ENCODE assay signal across 14 cellular contexts in genomic region chr20:4875578-4876067, GRCh38. TPM values are rescaled to one million over a fixed set of nuclear protein-coding genes. Genes with fewer than 3 reads are reported as not detected.
A peak's percentile ranks its signal among the peaks of the same experiment; 100 is the strongest.
DNase-seq lines count a peak whose midpoint lies in the region; ATAC-seq and TF ChIP-seq lines count a peak whose summit lies in the region.
"Had no signal": no experiment of that assay in that cellular context is flagged by ENCODE, and none has a peak within 500 bp of the region (broad histone marks: within the 10 kb centered on the region; RNA-seq: fewer than 3 reads in every experiment).

No MANE protein-coding gene starts in this region.

- H2BK120ac ChIP-seq in neuronal stem cell (ENCODE audit: low read depth, low read length), result no peak overlapping the region

- no peak overlapping the region for H2AFZ ChIP-seq in neuronal stem cell (ENCODE audit: low read length)

- H3K4me1 Mint-ChIP-seq in IgD-negative memory B cell (peaks cover 3 to 10% (median 8%) of the 10 kb centered on the region in 3 donors), brain (peaks cover 33% of the 10 kb centered on the region)
- H3K4me1 Mint-ChIP-seq: activated naive CD8-positive, alpha-beta T cell treated with anti-CD3 and anti-CD28 coated beads, Interleukin-2, amount 50 U/mL, for 24 hours had no signal

- no peaks in the 10 kb centered on the region for H3K27me3 ChIP-seq in neuronal stem cell (ENCODE audit: control insufficient read depth in 3 of 3, insufficient read depth in 3 of 3, low read depth in 1 of 3, low read length in 3 of 3)
- H3K27me3 ChIP-seq in upper lobe of left lung, result no peaks in the 10 kb centered on the region
- H3K27me3 ChIP-seq: sigmoid colon had no signal

- H3K4me3 Mint-ChIP-seq in IgD-negative memory B cell, result peak overlapping the region in 2 of 4 donors; percentile 59 to 70
- peak overlapping the region in 1 of 5 experiments; percentile 44 for H3K4me3 Mint-ChIP-seq in brain
- H3K4me3 Mint-ChIP-seq: activated CD4-positive, alpha-beta memory T cell treated with anti-CD3 and anti-CD28 coated beads for 36 hours; activated naive CD8-positive, alpha-beta T cell treated with anti-CD3 and anti-CD28 coated beads, Interleukin-2, amount 50 U/mL, for 24 hours had no signal

- peak overlapping the region; percentile 64 to 87 (median 86) for H3K27ac Mint-ChIP-seq in IgD-negative memory B cell
- H3K27ac Mint-ChIP-seq in brain, result peak overlapping the region in 4 of 5 experiments; percentile 7 to 69 (median 62)
- H3K27ac Mint-ChIP-seq: activated CD4-positive, alpha-beta memory T cell treated with anti-CD3 and anti-CD28 coated beads for 36 hours; activated naive CD8-positive, alpha-beta T cell treated with anti-CD3 and anti-CD28 coated beads, Interleukin-2, amount 50 U/mL, for 24 hours had no signal

- H3K4me3 ChIP-seq in neuronal stem cell (ENCODE audit: low read length in 2 of 2) (no peak overlapping the region), upper lobe of left lung (no peak overlapping the region)
- H3K4me3 ChIP-seq: sigmoid colon had no signal

- no peak overlapping the region for H3K14ac ChIP-seq in neuronal stem cell (ENCODE audit: low read length)

- H3K18ac ChIP-seq in neuronal stem cell (ENCODE audit: low read length), result no peak overlapping the region

- DNase-seq in Ammon's horn (ENCODE audit: low spot score), result peak; percentile 32
- DNase-seq in NCI-H2227 (lab: John Stamatoyannopoulos, UW; ENCODE audit: unreplicated experiment), result peak; percentile 74
- no peak for DNase-seq in cortex of kidney (lab: John Stamatoyannopoulos, UW)
- no peak for DNase-seq in neuronal stem cell (ENCODE audit: low spot score)
- no peak for DNase-seq in upper lobe of left lung
- DNase-seq: activated CD4-positive, alpha-beta memory T cell treated with anti-CD3 and anti-CD28 coated beads for 36 hours; activated naive CD8-positive, alpha-beta T cell treated with anti-CD3 and anti-CD28 coated beads, Interleukin-2, amount 50 U/mL, for 24 hours; sigmoid colon; SW 1271 had no signal

- no peak overlapping the region for H3K9ac ChIP-seq in neuronal stem cell (ENCODE audit: low read depth, low read length, poor library complexity)

- H2AK5ac ChIP-seq in neuronal stem cell (ENCODE audit: low read depth, low read length), result no peak overlapping the region

- H3K79me1 ChIP-seq in neuronal stem cell (ENCODE audit: low read depth, low read length), result no peaks in the 10 kb centered on the region

- no peaks in the 10 kb centered on the region for H3K9me3 Mint-ChIP-seq in IgD-negative memory B cell
- H3K9me3 Mint-ChIP-seq in brain, result no peaks in the 10 kb centered on the region
- H3K9me3 Mint-ChIP-seq: activated CD4-positive, alpha-beta memory T cell treated with anti-CD3 and anti-CD28 coated beads for 36 hours; activated naive CD8-positive, alpha-beta T cell treated with anti-CD3 and anti-CD28 coated beads, Interleukin-2, amount 50 U/mL, for 24 hours had no signal

- no peak overlapping the region for H2BK15ac ChIP-seq in neuronal stem cell (ENCODE audit: low read length)

- H2BK12ac ChIP-seq in neuronal stem cell (ENCODE audit: low read length), result no peak overlapping the region

- ATAC-seq in GM18870 (IDR thresholded peaks at IDR 0.05; ENCODE audit: unreplicated experiment), result no peak
- no peak for ATAC-seq in upper lobe of left lung (ENCODE audit: low FRiP score in 2 of 2)
- ATAC-seq: activated naive CD8-positive, alpha-beta T cell treated with anti-CD3 and anti-CD28 coated beads, Interleukin-2, amount 50 U/mL, for 24 hours; HCT116 had no signal

- H3K23ac ChIP-seq in neuronal stem cell (ENCODE audit: low read depth, low read length, poor library complexity), result no peak overlapping the region

- H3K27me3 Mint-ChIP-seq in IgD-negative memory B cell (no peaks in the 10 kb centered on the region), brain (no peaks in the 10 kb centered on the region)
- H3K27me3 Mint-ChIP-seq: activated CD4-positive, alpha-beta memory T cell treated with anti-CD3 and anti-CD28 coated beads for 36 hours; activated naive CD8-positive, alpha-beta T cell treated with anti-CD3 and anti-CD28 coated beads, Interleukin-2, amount 50 U/mL, for 24 hours had no signal

- H3K9me3 ChIP-seq in neuronal stem cell (replicated peaks in 1 of 2; ENCODE audit: control insufficient read depth in 2 of 2, insufficient read depth in 1 of 2, low read depth in 1 of 2, low read length in 2 of 2) (no peaks in the 10 kb centered on the region), upper lobe of left lung (no peaks in the 10 kb centered on the region)
- H3K9me3 ChIP-seq: sigmoid colon had no signal

- no peak overlapping the region for H4K8ac ChIP-seq in neuronal stem cell (ENCODE audit: low read depth, low read length)

- no peak for TF ChIP-seq POLR2A in upper lobe of left lung (IDR thresholded peaks at IDR 0.05)

- H2BK5ac ChIP-seq in neuronal stem cell (ENCODE audit: low read length), result no peak overlapping the region

- no peak overlapping the region for H4K91ac ChIP-seq in neuronal stem cell (ENCODE audit: low read depth, low read length, poor library complexity)

- TF ChIP-seq EP300 in upper lobe of left lung (IDR thresholded peaks at IDR 0.05), result no peak

- H3K4ac ChIP-seq in neuronal stem cell (ENCODE audit: low read length), result no peak overlapping the region

- H3K36me3 ChIP-seq in neuronal stem cell (replicated peaks in 1 of 2; ENCODE audit: control insufficient read depth in 2 of 2, insufficient read depth in 2 of 2, low read length in 2 of 2) (peaks cover 3 to 32% of the 10 kb centered on the region in 2 donors), upper lobe of left lung (peaks cover 0 to 51% (median 22%) of the 10 kb centered on the region in 4 donors)

- no peak overlapping the region for H3K4me2 ChIP-seq in neuronal stem cell (ENCODE audit: insufficient read depth, low read length, poor library complexity, severe bottlenecking)

- H3K4me1 ChIP-seq in neuronal stem cell (ENCODE audit: control insufficient read depth in 2 of 2, insufficient read depth in 1 of 2, low read depth in 1 of 2, low read length in 2 of 2) (peaks cover 0 to 7% of the 10 kb centered on the region in 2 donors), upper lobe of left lung (no peaks in the 10 kb centered on the region)
- H3K4me1 ChIP-seq: sigmoid colon had no signal

- TF ChIP-seq CTCF in brain (conservative IDR thresholded peaks at IDR 0.05) (no peak), upper lobe of left lung (IDR thresholded peaks at IDR 0.05) (no peak)

- H3K36me3 Mint-ChIP-seq in IgD-negative memory B cell, result peaks cover 11% of the 10 kb centered on the region
- H3K36me3 Mint-ChIP-seq in brain, result peaks cover 61% of the 10 kb centered on the region

- no CpG with 5 or more reads among the region's 16 CpGs for WGBS in neuronal stem cell (ENCODE audit: extremely low coverage in 2 of 2, insufficient read length in 2 of 2, insufficient replicate concordance in 1 of 2), 2 donors
- 77 to 80% methylated on average over 16 of the region's 16 CpGs for WGBS in upper lobe of left lung, 2 donors

- H3K27ac ChIP-seq in neuronal stem cell (replicated peaks; ENCODE audit: low read length), result no peak overlapping the region
- no peak overlapping the region for H3K27ac ChIP-seq in upper lobe of left lung
- H3K27ac ChIP-seq: sigmoid colon had no signal

RNA-seq across cellular contexts. Expression of gene RASSF2, which starts 52.2 kb away (rescaled TPM):
- polyA plus RNA-seq in IgD-negative memory B cell (75.6 TPM), brain (ENCODE audit: insufficient read depth, low read depth, low replicate concordance) (40.6 TPM)
- polyA plus RNA-seq in neuronal stem cell (2013, experiment 1 of 2), result 12.6 TPM
- polyA plus RNA-seq in neuronal stem cell (2013, experiment 2 of 2), result 12.9 TPM
- total RNA-seq in upper lobe of left lung, result 10 to 100 TPM; 23.4 to 46.4 (median 34.6) TPM
- total RNA-seq: MCF 10A had no signal

Comparison
In these comparisons a context has a peak if more than half of its experiments do, and no peak if none do; other contexts are left out.
1. DNase-seq: peak in Ammon's horn (single experiment) and NCI-H2227 (single experiment); none in cortex of kidney (single experiment), neuronal stem cell (single experiment) and upper lobe of left lung (0 of 2).